ENCODE assay signal across 3 cellular contexts in genomic region chr12:31948697-31949359, GRCh38.
A peak's percentile ranks its signal among the peaks of the same experiment; 100 is the strongest.
TF ChIP-seq lines count a peak whose summit lies in the region.
"Not testable (repeated sequence)": the region's sequence is repeated elsewhere in the genome, so short reads cannot be mapped to it uniquely, and the experiment has no call there.

No MANE protein-coding gene starts in this region.

TF ChIP-seq in HEK293, 187 proteins besides CTCF, POLR2A, EP300 and RAD21:
- 0 out of 2 replicates have a peak, but pooled peaks have one; percentile 20 for TF ChIP-seq ZNF629 (tag by site-specific recombination; IDR thresholded peaks at IDR 0.05)

TF ChIP-seq in K562, 482 proteins besides CTCF, POLR2A, EP300 and RAD21:
- TF ChIP-seq TRIM24 (IDR thresholded peaks at IDR 0.05) = peak; percentile 29 to 78; a peak in 3 of 4 replicates
- peak; percentile 54 for TF ChIP-seq ZBTB40 (IDR thresholded peaks at IDR 0.05)
- peak; percentile 40; the same call in 1 of the 2 replicates for TF ChIP-seq ZBTB40 (CRISPR knock-in tag; IDR thresholded peaks at IDR 0.05)
- peak; percentile 78; the same call in 1 of the 2 replicates for TF ChIP-seq NR2C1 (IDR thresholded peaks at IDR 0.05)
- peak; percentile 73 for TF ChIP-seq NR2C1 (tag; IDR thresholded peaks at IDR 0.05)
- TF ChIP-seq CBX5 (IDR thresholded peaks at IDR 0.05; ENCODE audit: borderline replicate concordance, low read depth) = 0 out of 2 replicates have a peak, but pooled peaks have one; percentile 49
- TF ChIP-seq NR2C2 (CRISPR knock-in tag; IDR thresholded peaks at IDR 0.05) = not testable (repeated sequence)
- TF ChIP-seq NR2C2 (tag; IDR thresholded peaks at IDR 0.05) = peak; percentile 16; the same call in 1 of the 2 replicates
- TF ChIP-seq TRIM28 (IDR thresholded peaks at IDR 0.05) = 0 out of 2 replicates have a peak, but pooled peaks have one; percentile 21
TF ChIP-seq in K562: peak in this region for 6; not testable (repeated sequence) for 476.

TF ChIP-seq in HepG2, 621 proteins besides CTCF, POLR2A, EP300 and RAD21 (continues in another document):
- TF ChIP-seq SAP130 (CRISPR knock-in tag; IDR thresholded peaks at IDR 0.05; ENCODE audit: low read depth) (peak; percentile 45), HMGXB3 (CRISPR knock-in tag; IDR thresholded peaks at IDR 0.05; ENCODE audit: borderline replicate concordance) (0 out of 2 replicates have a peak, but pooled peaks have one; percentile 34), ARNTL (CRISPR knock-in tag; IDR thresholded peaks at IDR 0.05) (peak; percentile 53; the same call in 1 of the 2 replicates), KDM1A (CRISPR knock-in tag; IDR thresholded peaks at IDR 0.05) (peak; percentile 92), FOXP4 (CRISPR knock-in tag; IDR thresholded peaks at IDR 0.05) (peak; percentile 53; the same call in 1 of the 2 replicates), POGZ (CRISPR knock-in tag; IDR thresholded peaks at IDR 0.05) (peak; percentile 98), ZNF12 (CRISPR knock-in tag; IDR thresholded peaks at IDR 0.05) (peak; percentile 46; the same call in 1 of the 2 replicates), NONO (CRISPR knock-in tag; conservative IDR thresholded peaks at IDR 0.05) (0 out of 2 replicates have a peak, but pooled peaks have one; percentile 35), ISL2 (CRISPR knock-in tag; IDR thresholded peaks at IDR 0.05) (peak; percentile 65; the same call in 1 of the 2 replicates), GABPA (CRISPR knock-in tag; IDR thresholded peaks at IDR 0.05; ENCODE audit: low read depth) (peak; percentile 35; the same call in 1 of the 2 replicates), SOX13 (IDR thresholded peaks at IDR 0.05) (peak; percentile 66), SOX13 (CRISPR knock-in tag; conservative IDR thresholded peaks at IDR 0.05 in 1 of 2, IDR thresholded peaks at IDR 0.05 in 1 of 2) (peak in 1 of 2 experiments; percentile 81; a peak in 2 of 4 replicates), GATAD2A (CRISPR knock-in tag; IDR thresholded peaks at IDR 0.05) (peak; percentile 85), PITX1 (CRISPR knock-in tag; IDR thresholded peaks at IDR 0.05) (peak; percentile 74), GATAD1 (CRISPR knock-in tag; IDR thresholded peaks at IDR 0.05) (peak; percentile 34; the same call in 1 of the 2 replicates), SKI (IDR thresholded peaks at IDR 0.05; ENCODE audit: partially characterized antibody) (peak; percentile 22), RERE (CRISPR knock-in tag; IDR thresholded peaks at IDR 0.05; ENCODE audit: low read depth) (peak; percentile 66; the same call in 1 of the 2 replicates), GABPB1 (CRISPR knock-in tag; IDR thresholded peaks at IDR 0.05) (peak; percentile 16; the same call in 1 of the 2 replicates), SOX6 (CRISPR knock-in tag; IDR thresholded peaks at IDR 0.05) (peak; percentile 95), KAT8 (CRISPR knock-in tag; IDR thresholded peaks at IDR 0.05) (peak; percentile 60), MIXL1 (CRISPR knock-in tag; IDR thresholded peaks at IDR 0.05) (peak; percentile 79), FOXA3 (CRISPR knock-in tag; IDR thresholded peaks at IDR 0.05) (peak; percentile 78; the same call in 1 of the 2 replicates), ZBTB39 (CRISPR knock-in tag; IDR thresholded peaks at IDR 0.05) (peak; percentile 44; the same call in 1 of the 2 replicates), NR2F6 (IDR thresholded peaks at IDR 0.05) (peak; percentile 92), NR2F6 (CRISPR knock-in tag; IDR thresholded peaks at IDR 0.05) (peak; percentile 90), SALL1 (CRISPR knock-in tag; IDR thresholded peaks at IDR 0.05) (peak; percentile 86), ZNF670 (CRISPR knock-in tag; IDR thresholded peaks at IDR 0.05; ENCODE audit: borderline replicate concordance) (0 out of 2 replicates have a peak, but pooled peaks have one; percentile 66), PHF21A (CRISPR knock-in tag; IDR thresholded peaks at IDR 0.05) (peak; percentile 43; the same call in 1 of the 2 replicates), BHLHE40 (IDR thresholded peaks at IDR 0.05; ENCODE audit: low read length) (peak; percentile 63), ARID5B (CRISPR knock-in tag; IDR thresholded peaks at IDR 0.05) (peak; percentile 94), CREM (IDR thresholded peaks at IDR 0.05) (peak; percentile 66), ZBTB21 (CRISPR knock-in tag; IDR thresholded peaks at IDR 0.05) (peak; percentile 68; the same call in 1 of the 2 replicates), JUN (CRISPR knock-in tag; IDR thresholded peaks at IDR 0.05) (0 out of 2 replicates have a peak, but pooled peaks have one; percentile 55), ZNF317 (CRISPR knock-in tag; IDR thresholded peaks at IDR 0.05) (0 out of 2 replicates have a peak, but pooled peaks have one; percentile 32), NCOR1 (IDR thresholded peaks at IDR 0.05; ENCODE audit: borderline replicate concordance, low read length) (peak; percentile 96), FOXJ3 (CRISPR knock-in tag; IDR thresholded peaks at IDR 0.05; ENCODE audit: borderline replicate concordance) (peak; percentile 69; the same call in 1 of the 2 replicates)
- TF ChIP-seq NONO (IDR thresholded peaks at IDR 0.05); GABPA (IDR thresholded peaks at IDR 0.05; ENCODE audit: low read depth, low read length); SOX6 (IDR thresholded peaks at IDR 0.05); CREM (CRISPR knock-in tag; IDR thresholded peaks at IDR 0.05): not testable (repeated sequence)
